12 cellular contexts compared by ENCODE assay signal in the genomic region with DNA sequence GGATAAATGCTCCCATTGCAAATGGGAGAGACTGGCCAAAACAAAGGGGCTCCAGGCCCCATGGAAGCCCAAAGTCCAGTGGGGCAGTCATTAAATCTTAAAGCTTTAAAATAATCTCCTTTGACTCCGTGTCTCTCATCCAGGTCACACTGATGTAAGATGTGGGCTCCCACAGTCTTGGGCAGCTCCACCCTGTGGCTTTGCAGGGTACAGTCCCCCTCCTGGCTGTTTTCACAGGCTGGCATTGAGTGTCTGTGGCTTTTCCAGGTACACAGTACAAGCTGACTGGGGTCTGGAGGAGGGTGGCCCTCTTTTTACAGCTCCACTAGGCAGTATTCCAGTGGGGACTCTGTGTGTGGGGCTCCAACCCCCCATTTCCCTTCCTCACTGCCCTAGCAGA. TPM values are rescaled to one million over a fixed set of nuclear protein-coding genes. Genes with fewer than 3 reads are reported as not detected.
DNase-seq lines count a peak whose midpoint lies in the region; ATAC-seq and TF ChIP-seq lines count a peak whose summit lies in the region.
"Had no signal": no experiment of that assay in that cellular context is flagged by ENCODE, and none has a peak within 500 bp of the region (broad histone marks: within the 10 kb centered on the region; RNA-seq: fewer than 3 reads in every experiment).

No MANE protein-coding gene starts in this region.

- H3K27me3 ChIP-seq in left ventricle myocardium inferior (ENCODE audit: low read depth) = no peaks in the 10 kb centered on the region
- H3K27me3 ChIP-seq in Panc1 (ENCODE audit: control insufficient read depth, insufficient read depth, low read length) = no peaks in the 10 kb centered on the region

- POLR2A ChIA-PET in Panc1 (lab: Charles Lee) = no interaction called here

- intact Hi-C loops in left ventricle myocardium inferior (cut with micrococcal nuclease) = no loop called here
- intact Hi-C loops in cardiac septum (cut with DNase I) = no loop called here
- intact Hi-C loops in Panc1 (cut with micrococcal nuclease; ENCODE audit: unreplicated experiment) = no loop called here

- peaks cover 7% of the 10 kb centered on the region for H3K4me1 ChIP-seq in left ventricle myocardium inferior
- no peaks in the 10 kb centered on the region for H3K4me1 ChIP-seq in Panc1 (ENCODE audit: control insufficient read depth, insufficient read depth, low read length)
- H3K4me1 ChIP-seq: prostate gland had no signal

- H3K27ac ChIP-seq in left ventricle myocardium inferior (replicated peaks) (no peak overlapping the region), Panc1 (ENCODE audit: low read length) (no peak overlapping the region)
- H3K27ac ChIP-seq: C4-2B, prostate gland had no signal

- ATAC-seq in Panc1 (0 out of 2 replicates have a peak, but pooled peaks have one; percentile 42), GM18867 (IDR thresholded peaks at IDR 0.05; ENCODE audit: unreplicated experiment) (no peak)

- no TSS peak for BruUV-seq in Panc1 (replicated peaks; lab: Mats Ljungman, UMichigan)

- H3K4me3 ChIP-seq in left ventricle myocardium inferior (no peak overlapping the region), Panc1 (ENCODE audit: low read depth in 2 of 2, low read length in 2 of 2) (no peak overlapping the region), epithelial cell of proximal tubule (ENCODE audit: low read depth, low read length) (no peak overlapping the region)
- H3K4me3 ChIP-seq: lung, prostate gland had no signal

- in situ Hi-C loops in Panc1 (cut with HindIII; ENCODE audit: low pct_unique_long_range_greater_than_20kb, low sequenced_read_pairs) = no loop called here

- CTCF ChIA-PET in Panc1 (lab: Charles Lee) = no interaction called here

- peak; percentile 30 for TF ChIP-seq CTCF in left ventricle myocardium inferior (IDR thresholded peaks at IDR 0.05; ENCODE audit: borderline replicate concordance)
- TF ChIP-seq CTCF in Panc1 (IDR thresholded peaks at IDR 0.05) = no peak
- TF ChIP-seq CTCF in epithelial cell of proximal tubule (conservative IDR thresholded peaks at IDR 0.05; ENCODE audit: low read depth, low read length) = peak; percentile 32

- H3K36me3 ChIP-seq in left ventricle myocardium inferior = peaks cover 59% of the 10 kb centered on the region
- peaks cover 4% of the 10 kb centered on the region; the same call in 1 of the 2 replicates for H3K36me3 ChIP-seq in Panc1 (ENCODE audit: control insufficient read depth, insufficient read depth, low read length)

- DNase-seq in left ventricle myocardium inferior (no peak), cardiac septum (ENCODE audit: low spot score) (no peak), Panc1 (ENCODE audit: low read depth, low spot score) (no peak), epithelial cell of proximal tubule (ENCODE audit: low read depth) (no peak), activated T-cell treated with anti-CD3 and anti-CD28 coated beads for 4 hours (no peak), NCI-H187 treated with DMSO at 0.1 percent for 48 hours (lab: John Stamatoyannopoulos, UW) (no peak)
- DNase-seq in stimulated activated naive CD4-positive, alpha-beta T cell treated with Interleukin-2 at 50 U/mL for 16 hours (lab: John Stamatoyannopoulos, UW) = no peak
- DNase-seq: stimulated activated CD4-positive, alpha-beta T cell treated with anti-CD3 and anti-CD28 coated beads, Interleukin-2, amount 100 ng/mL, for 48 hours had no signal

- H3K9me3 ChIP-seq in left ventricle myocardium inferior (replicated peaks) = no peaks in the 10 kb centered on the region
- H3K9me3 ChIP-seq in Panc1 (ENCODE audit: control insufficient read depth, insufficient read depth, low read depth, low read length) = no peaks in the 10 kb centered on the region
- H3K9me3 ChIP-seq: prostate gland had no signal

RNA-seq across cellular contexts. Expression of gene NIPA2, which starts 45.9 kb away (rescaled TPM):
- total RNA-seq in left ventricle myocardium inferior (21.4 TPM), cardiac septum (24.3 TPM), Panc1 (2021; ENCODE audit: unreplicated experiment) (94.8 TPM), epithelial cell of proximal tubule (54.7 and 94.4 TPM in 2 replicates)
- 83.6 TPM for polyA plus RNA-seq in Panc1 (2012; ENCODE audit: insufficient read length)
